In genomic region chr17:750431-751037, GRCh38 we compare ENCODE assay signal across 1 cellular context.
TF ChIP-seq lines count a peak whose summit lies in the region.

No MANE protein-coding gene starts in this region.

TF ChIP-seq in H1, 55 proteins besides CTCF, POLR2A, EP300 and RAD21:
- TF ChIP-seq RFX5 (IDR thresholded peaks at IDR 0.05; ENCODE audit: borderline replicate concordance, low read depth, low read length): no peak
- TF ChIP-seq SP2 (IDR thresholded peaks at IDR 0.05; ENCODE audit: low read length): no peak
- no peak for TF ChIP-seq E2F6 (IDR thresholded peaks at IDR 0.05)
- TF ChIP-seq HDAC2 (IDR thresholded peaks at IDR 0.05; ENCODE audit: borderline replicate concordance in 1 of 2, low read depth in 2 of 2, low read length in 2 of 2): no peak
- TF ChIP-seq BACH1 (IDR thresholded peaks at IDR 0.05; ENCODE audit: low read length): no peak
- TF ChIP-seq SIRT6 (IDR thresholded peaks at IDR 0.05; ENCODE audit: low read length): no peak
- TF ChIP-seq KDM4A (IDR thresholded peaks at IDR 0.05; ENCODE audit: low read depth, low read length, severe bottlenecking): no peak
- TF ChIP-seq KDM5A (IDR thresholded peaks at IDR 0.05; ENCODE audit: low read length): no peak
- no peak for TF ChIP-seq SAP30 (IDR thresholded peaks at IDR 0.05; ENCODE audit: insufficient read depth, insufficient replicate concordance, low read length)
- no peak for TF ChIP-seq TAF1 (IDR thresholded peaks at IDR 0.05; ENCODE audit: low read depth, low read length)
- no peak for TF ChIP-seq BRCA1 (IDR thresholded peaks at IDR 0.05; ENCODE audit: low read depth, low read length)
